20 cellular contexts compared by ENCODE assay signal in the genomic region with DNA sequence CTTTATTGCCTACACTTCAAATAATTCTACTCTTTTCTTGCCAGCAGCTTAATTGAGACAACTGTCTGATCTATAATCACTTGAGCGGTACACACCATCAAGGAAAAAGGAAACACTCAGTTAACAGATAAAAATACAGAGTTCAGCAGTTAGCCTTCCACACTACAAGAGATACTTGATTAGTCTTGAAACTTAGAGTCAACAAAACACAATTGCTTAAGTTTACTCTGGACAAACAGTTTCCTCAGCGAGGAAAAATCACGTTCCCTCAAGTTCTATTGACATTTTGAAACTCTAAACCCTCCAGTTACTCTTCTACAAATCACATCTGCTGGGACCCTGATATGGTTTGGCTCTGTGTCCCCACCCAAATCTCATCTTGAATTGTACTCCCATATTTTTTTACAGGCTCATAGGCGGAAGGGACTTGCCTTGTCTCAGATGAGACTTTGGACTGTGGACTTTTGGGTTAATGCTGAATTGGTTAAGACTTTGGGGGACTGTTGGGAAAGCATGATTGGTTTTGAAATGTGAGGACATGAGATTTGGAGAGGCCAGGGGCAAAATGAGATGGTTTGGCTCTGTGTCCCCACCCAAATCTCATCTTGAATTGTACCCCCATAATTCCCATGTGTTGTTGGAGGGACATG.
"Had no signal": no experiment of that assay in that cellular context is flagged by ENCODE, and none has a peak within 500 bp of the region (broad histone marks: within the 10 kb centered on the region; RNA-seq: fewer than 3 reads in every experiment).

No MANE protein-coding gene starts in this region.

- ATAC-seq: left lobe of liver; naive thymus-derived CD4-positive, alpha-beta T cell; psoas muscle; right cardiac atrium; stimulated activated naive B cell treated with anti-CD40 and anti-IgM and Interleukin-4, amounts not matched to agents 10 μg/mL and 1 μg/mL and 100 μg/mL, for 72 hours had no signal

- DNase-seq: dermis blood vessel endothelial cell; effector memory CD4-positive, alpha-beta T cell; erythroblast; kidney; mammary epithelial cell; mesendoderm; midbrain; naive thymus-derived CD4-positive, alpha-beta T cell; nucleus accumbens; psoas muscle; right cardiac atrium; stimulated activated CD4-positive, alpha-beta T cell treated with anti-CD3 and anti-CD28 coated beads, Interleukin-15, amount 100 ng/mL, for 24 hours; stimulated activated CD4-positive, alpha-beta T cell treated with anti-CD3 and anti-CD28 coated beads, Interleukin-2, amount 100 ng/mL, for 48 hours; stimulated activated naive B cell treated with anti-CD40 and anti-IgM and Interleukin-4, amounts not matched to agents 10 μg/mL and 1 μg/mL and 100 μg/mL, for 72 hours; thyroid gland; trophoblast cell had no signal

- H3K27ac ChIP-seq: coronary artery, psoas muscle, skin epidermis, thyroid gland had no signal

- H3K36me3 ChIP-seq: thyroid gland had no signal

- H3K27me3 ChIP-seq: thyroid gland had no signal

- FAIRE-seq: frontal cortex, kidney had no signal

- H3K9me3 ChIP-seq: psoas muscle, thyroid gland had no signal

- H3K4me1 ChIP-seq: psoas muscle had no signal

- H3K4me3 ChIP-seq: coronary artery, psoas muscle, skin epidermis, thyroid gland had no signal
